ENCODE assay signal across 1 cellular context in the genomic region with DNA sequence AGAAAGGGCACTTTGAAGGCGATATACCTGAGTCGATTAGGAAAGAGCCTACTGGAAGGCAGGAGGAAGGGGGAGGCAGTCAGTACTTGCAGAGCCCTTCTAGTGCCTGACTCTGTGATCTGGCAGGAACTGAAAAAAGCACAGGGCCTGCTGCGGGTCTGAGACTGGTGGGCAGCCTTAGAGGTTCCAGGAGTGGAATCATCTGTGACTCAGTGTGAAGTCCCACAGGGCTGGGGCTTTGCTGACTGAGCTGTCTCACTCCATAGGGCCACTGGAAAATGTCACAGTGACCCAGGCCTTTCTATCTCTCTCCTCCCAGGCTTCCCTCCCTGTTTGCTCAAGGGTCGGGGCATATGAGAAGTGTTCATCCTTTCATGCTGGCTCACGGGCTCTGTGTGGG.
TF ChIP-seq lines count a peak whose summit lies in the region.

No MANE protein-coding gene starts in this region.

TF ChIP-seq in SK-N-SH, 30 proteins besides CTCF, POLR2A, EP300 and RAD21 (continued from another document):
- peak; percentile 37; the same call in 1 of the 2 replicates for TF ChIP-seq PBX3 (IDR thresholded peaks at IDR 0.05)
- TF ChIP-seq TEAD4 (IDR thresholded peaks at IDR 0.05; ENCODE audit: borderline replicate concordance, insufficient read depth): no peak
- TF ChIP-seq FOXJ3 (CRISPR knock-in tag; IDR thresholded peaks at IDR 0.05): no peak
- TF ChIP-seq RFX5 (IDR thresholded peaks at IDR 0.05; ENCODE audit: low read length): no peak
- TF ChIP-seq SMC3 (IDR thresholded peaks at IDR 0.05; ENCODE audit: low read depth, low read length): no peak
- TF ChIP-seq, protein P1, sequence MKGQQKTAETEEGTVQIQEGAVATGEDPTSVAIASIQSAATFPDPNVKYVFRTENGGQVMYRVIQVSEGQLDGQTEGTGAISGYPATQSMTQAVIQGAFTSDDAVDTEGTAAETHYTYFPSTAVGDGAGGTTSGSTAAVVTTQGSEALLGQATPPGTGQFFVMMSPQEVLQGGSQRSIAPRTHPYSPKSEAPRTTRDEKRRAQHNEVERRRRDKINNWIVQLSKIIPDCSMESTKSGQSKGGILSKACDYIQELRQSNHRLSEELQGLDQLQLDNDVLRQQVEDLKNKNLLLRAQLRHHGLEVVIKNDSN (IDR thresholded peaks at IDR 0.05; ENCODE audit: borderline replicate concordance, low read depth): no peak
- no peak for TF ChIP-seq YY1 (IDR thresholded peaks at IDR 0.05; ENCODE audit: low read depth)
- TF ChIP-seq MXI1 (IDR thresholded peaks at IDR 0.05; ENCODE audit: low read depth, low read length): no peak
- no peak; the same call in 1 of the 2 replicates for TF ChIP-seq SIN3A (IDR thresholded peaks at IDR 0.05; ENCODE audit: borderline replicate concordance, low read depth, low read length)
- peak; percentile 71 for TF ChIP-seq TCF12 (IDR thresholded peaks at IDR 0.05)
- TF ChIP-seq RXRA (IDR thresholded peaks at IDR 0.05; ENCODE audit: borderline replicate concordance, low read depth): no peak
